8 cellular contexts compared by ENCODE assay signal in the genomic region with DNA sequence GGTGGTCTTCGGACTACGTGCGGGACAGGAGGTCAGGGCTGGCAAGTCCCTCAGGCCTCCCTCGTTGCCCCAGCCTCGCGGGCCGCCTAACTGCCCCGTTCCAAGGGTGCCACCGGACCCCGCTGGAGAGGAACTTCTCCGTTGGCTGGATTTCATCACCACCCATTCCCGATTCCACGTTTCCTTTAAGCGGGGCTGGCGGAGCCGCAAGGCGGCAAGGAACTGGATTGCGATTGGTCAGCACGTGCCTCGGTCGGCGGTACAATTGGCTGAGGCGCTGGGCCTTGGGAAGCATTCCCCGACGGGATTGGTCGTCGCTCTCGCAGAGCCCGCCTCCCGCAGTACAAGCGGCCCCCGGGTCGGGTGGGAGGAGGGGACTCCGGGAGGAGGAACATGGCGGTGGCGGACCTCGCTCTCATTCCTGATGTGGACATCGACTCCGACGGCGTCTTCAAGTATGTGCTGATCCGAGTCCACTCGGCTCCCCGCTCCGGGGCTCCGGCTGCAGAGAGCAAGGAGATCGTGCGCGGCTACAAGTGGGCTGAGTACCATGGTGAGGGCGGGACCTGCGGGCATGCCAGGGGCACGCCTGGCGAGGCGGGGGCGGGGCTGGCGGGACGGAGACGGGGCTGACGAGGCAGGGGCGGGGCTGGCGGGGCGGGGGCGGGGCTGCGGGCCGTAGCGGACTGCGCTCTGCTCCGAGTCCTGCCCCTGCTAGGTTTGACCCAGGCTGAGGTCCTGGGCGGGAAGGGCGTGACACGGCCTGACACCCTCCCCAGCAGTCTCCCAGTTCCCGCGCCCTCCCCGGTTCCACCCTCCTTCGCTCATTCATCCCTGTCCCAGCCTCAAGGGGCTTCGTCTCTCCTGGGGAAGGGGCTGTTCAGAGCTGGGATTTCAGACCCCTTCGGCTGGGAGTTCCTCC. TPM values are rescaled to one million over a fixed set of nuclear protein-coding genes. Genes with fewer than 3 reads are reported as not detected.
A peak's percentile ranks its signal among the peaks of the same experiment; 100 is the strongest.
DNase-seq lines count a peak whose midpoint lies in the region; ATAC-seq and TF ChIP-seq lines count a peak whose summit lies in the region.

A gene (plus strand): TSS at position 372 of the 922 bp plus-strand sequence. CDS start 22 bp downstream, at position 394.

- peak within 1 kb of the TSS; percentile 93 for H3K4me3 Mint-ChIP-seq in progenitor cell of endocrine pancreas (ENCODE audit: low read depth)

- H3K27me3 ChIP-seq in left ventricle myocardium inferior (ENCODE audit: low read depth): peaks cover 26% of the 10 kb centered on the region

- peaks cover 2% of the 10 kb centered on the region for H3K36me3 Mint-ChIP-seq in progenitor cell of endocrine pancreas (ENCODE audit: insufficient read depth)

- intact Hi-C loops in left ventricle myocardium inferior (cut with micrococcal nuclease): no loop called here

- peak within 1 kb of the TSS; percentile 96 for H3K27ac Mint-ChIP-seq in progenitor cell of endocrine pancreas

- H3K4me1 ChIP-seq in left ventricle myocardium inferior: peaks cover 64% of the 10 kb centered on the region

- peak within 1 kb of the TSS; percentile 89 for H3K4me3 ChIP-seq in left ventricle myocardium inferior

- peaks cover 3% of the 10 kb centered on the region for H3K4me1 Mint-ChIP-seq in progenitor cell of endocrine pancreas (ENCODE audit: low read depth)

- H3K9me3 Mint-ChIP-seq in progenitor cell of endocrine pancreas (ENCODE audit: low read depth): no peaks in the 10 kb centered on the region

- ATAC-seq in GM18498 (IDR thresholded peaks at IDR 0.05; ENCODE audit: unreplicated experiment): peak; percentile 82
- peak; percentile 70 for ATAC-seq in HG02938 (IDR thresholded peaks at IDR 0.05; ENCODE audit: unreplicated experiment)

- DNase-seq in NCI-H187 (lab: John Stamatoyannopoulos, UW): peak; percentile 86 to 93
- DNase-seq in T-helper 2 cell: peak; percentile 93 to 99 (median 94)
- DNase-seq in left ventricle myocardium inferior: peak; percentile 99
- DNase-seq in progenitor cell of endocrine pancreas (ENCODE audit: low spot score, unreplicated experiment): peak; percentile 97
- DNase-seq in ureter (ENCODE audit: low spot score): peak; percentile 99

- H3K27me3 Mint-ChIP-seq in progenitor cell of endocrine pancreas: peaks cover 6% of the 10 kb centered on the region

- H3K36me3 ChIP-seq in left ventricle myocardium inferior: peaks cover 20% of the 10 kb centered on the region

- H3K9me3 ChIP-seq in left ventricle myocardium inferior (replicated peaks): no peaks in the 10 kb centered on the region

- TF ChIP-seq CTCF in left ventricle myocardium inferior (IDR thresholded peaks at IDR 0.05; ENCODE audit: borderline replicate concordance): peak; percentile 10
- TF ChIP-seq CTCF in progenitor cell of endocrine pancreas (IDR thresholded peaks at IDR 0.05; ENCODE audit: unreplicated experiment): no peak

- H3K27ac ChIP-seq in angular gyrus (ENCODE audit: low read depth, low read length): peak within 1 kb of the TSS; percentile 94
- peak within 1 kb of the TSS; percentile 98 for H3K27ac ChIP-seq in left ventricle myocardium inferior (replicated peaks)

RNA-seq across cellular contexts. Expression of the gene that starts here (rescaled TPM):
- total RNA-seq in left ventricle myocardium inferior (349 TPM), progenitor cell of endocrine pancreas (168 and 169 TPM in 2 replicates), ureter (109 TPM)

Comparison
In these comparisons a context has a peak if more than half of its experiments do, and no peak if none do; other contexts are left out.
1. Peak in every context shown above with its lines: DNase-seq, ATAC-seq, H3K4me3 ChIP-seq and H3K27ac ChIP-seq.